8 cellular contexts compared by ENCODE assay signal in genomic region chr1:160954158-160955104, GRCh38. TPM values are rescaled to one million over a fixed set of nuclear protein-coding genes. Genes with fewer than 3 reads are reported as not detected.
A peak's percentile ranks its signal among the peaks of the same experiment; 100 is the strongest.
DNase-seq lines count a peak whose midpoint lies in the region; ATAC-seq and TF ChIP-seq lines count a peak whose summit lies in the region.

ITLN2 (minus strand) TSS chr1:160954809; CDS start chr1:160954741, 68 bp downstream.

- POLR2A ChIA-PET in activated CD4-positive, alpha-beta T cell treated with anti-CD3 and anti-CD28 coated beads, Interleukin-2, amount 10 ng/mL, durations not matched to agents 7 days and 5 days (lab: Charles Lee), result no interaction called here

- no peaks in the 10 kb centered on the region for H3K9me3 Mint-ChIP-seq in activated CD4-positive, alpha-beta T cell treated with anti-CD3 and anti-CD28 coated beads, Interleukin-2, amount 10 ng/mL, durations not matched to agents 7 days and 5 days
- no peaks in the 10 kb centered on the region for H3K9me3 Mint-ChIP-seq in osteocyte (ENCODE audit: unreplicated experiment)

- H3K4me1 ChIP-seq in BLaER1, result peaks cover 39% of the 10 kb centered on the region

- no peaks in the 10 kb centered on the region for H3K9me3 ChIP-seq in BLaER1

- 0 out of 2 replicates have a peak within 1 kb of the TSS, but pooled peaks have one; percentile 45 for H3K27ac ChIP-seq in BLaER1

- no peaks in the 10 kb centered on the region for H4K20me1 ChIP-seq in BLaER1

- peak; percentile 51 for DNase-seq in MV-4-11 (lab: John Stamatoyannopoulos, UW)
- DNase-seq in activated CD4-positive, alpha-beta T cell treated with anti-CD3 and anti-CD28 coated beads, Interleukin-2, amount 10 ng/mL, durations not matched to agents 7 days and 5 days, result peak; percentile 59
- no peak for DNase-seq in epithelial cell of proximal tubule (ENCODE audit: low read depth)
- no peak for DNase-seq in osteocyte (ENCODE audit: extremely low spot score, unreplicated experiment)

- H3K27me3 Mint-ChIP-seq in activated CD4-positive, alpha-beta T cell treated with anti-CD3 and anti-CD28 coated beads, Interleukin-2, amount 10 ng/mL, durations not matched to agents 7 days and 5 days, result no peaks in the 10 kb centered on the region
- H3K27me3 Mint-ChIP-seq in osteocyte (ENCODE audit: unreplicated experiment), result no peaks in the 10 kb centered on the region

- peak within 1 kb of the TSS; percentile 65 for H3K27ac Mint-ChIP-seq in activated CD4-positive, alpha-beta T cell treated with anti-CD3 and anti-CD28 coated beads, Interleukin-2, amount 10 ng/mL, durations not matched to agents 7 days and 5 days
- H3K27ac Mint-ChIP-seq in osteocyte (ENCODE audit: unreplicated experiment), result no peak within 1 kb of the TSS

- CTCF ChIA-PET in activated CD4-positive, alpha-beta T cell treated with anti-CD3 and anti-CD28 coated beads, Interleukin-2, amount 10 ng/mL, durations not matched to agents 7 days and 5 days (lab: Charles Lee), result interaction anchor here (0.5 to 5.4 kb wide), 25 partner anchors 9 to 855 kb away, joined by 3 to 87 read pairs (median 4); no protein-coding TSS in a partner anchor

- no peak within 1 kb of the TSS for H3K9ac ChIP-seq in BLaER1

- no peak within 1 kb of the TSS for H3K4me2 ChIP-seq in BLaER1

- no peaks in the 10 kb centered on the region for H3K27me3 ChIP-seq in BLaER1

- no peak within 1 kb of the TSS for H3K4me3 Mint-ChIP-seq in activated CD4-positive, alpha-beta T cell treated with anti-CD3 and anti-CD28 coated beads, Interleukin-2, amount 10 ng/mL, durations not matched to agents 7 days and 5 days
- H3K4me3 Mint-ChIP-seq in osteocyte (ENCODE audit: unreplicated experiment), result no peak within 1 kb of the TSS

- no peaks in the 10 kb centered on the region for H3K36me3 ChIP-seq in BLaER1

- peak; percentile 81 for ATAC-seq in GM19043 (IDR thresholded peaks at IDR 0.05; ENCODE audit: low read depth, unreplicated experiment)
- no peak for ATAC-seq in HG02642 (IDR thresholded peaks at IDR 0.05; ENCODE audit: poor library complexity, unreplicated experiment)
- ATAC-seq in GM18502 (IDR thresholded peaks at IDR 0.05; ENCODE audit: poor library complexity, unreplicated experiment), result no peak

- peak; percentile 84 for TF ChIP-seq CTCF in epithelial cell of proximal tubule (conservative IDR thresholded peaks at IDR 0.05; ENCODE audit: low read depth, low read length)
- TF ChIP-seq CTCF in osteocyte (IDR thresholded peaks at IDR 0.05), result peak; percentile 41

- no peaks in the 10 kb centered on the region for H3K36me3 Mint-ChIP-seq in activated CD4-positive, alpha-beta T cell treated with anti-CD3 and anti-CD28 coated beads, Interleukin-2, amount 10 ng/mL, durations not matched to agents 7 days and 5 days (ENCODE audit: low read depth)
- H3K36me3 Mint-ChIP-seq in osteocyte (ENCODE audit: unreplicated experiment), result no peaks in the 10 kb centered on the region

- H3K4me3 ChIP-seq in BLaER1 (no peak within 1 kb of the TSS), epithelial cell of proximal tubule (ENCODE audit: low read depth, low read length) (no peak within 1 kb of the TSS)

- H3K4me1 Mint-ChIP-seq in activated CD4-positive, alpha-beta T cell treated with anti-CD3 and anti-CD28 coated beads, Interleukin-2, amount 10 ng/mL, durations not matched to agents 7 days and 5 days, result peaks cover 11% of the 10 kb centered on the region
- no peaks in the 10 kb centered on the region for H3K4me1 Mint-ChIP-seq in osteocyte (ENCODE audit: unreplicated experiment)

RNA-seq across cellular contexts. Expression of gene ITLN2, which starts in this region (rescaled TPM):
- not detected for total RNA-seq in activated CD4-positive, alpha-beta T cell treated with anti-CD3 and anti-CD28 coated beads, Interleukin-2, amount 10 ng/mL, durations not matched to agents 7 days and 5 days
- not detected in 2 replicates for total RNA-seq in epithelial cell of proximal tubule
- total RNA-seq in osteocyte, result not detected in 2 replicates

Comparison
In these comparisons a context has a peak if more than half of its experiments do, and no peak if none do; other contexts are left out.
1. Peak in DNase-seq in activated CD4-positive, alpha-beta T cell treated with anti-CD3 and anti-CD28 coated beads, Interleukin-2, amount 10 ng/mL, durations not matched to agents 7 days and 5 days; RNA of the gene not detected or under 1 TPM.